In genomic region chr20:38085031-38085430, GRCh38 we compare ENCODE assay signal across 1 cellular context.
TF ChIP-seq lines count a peak whose summit lies in the region.

No MANE protein-coding gene starts in this region.

TF ChIP-seq in HepG2, 621 proteins besides CTCF, POLR2A, EP300 and RAD21:
- TF ChIP-seq, protein P1, sequence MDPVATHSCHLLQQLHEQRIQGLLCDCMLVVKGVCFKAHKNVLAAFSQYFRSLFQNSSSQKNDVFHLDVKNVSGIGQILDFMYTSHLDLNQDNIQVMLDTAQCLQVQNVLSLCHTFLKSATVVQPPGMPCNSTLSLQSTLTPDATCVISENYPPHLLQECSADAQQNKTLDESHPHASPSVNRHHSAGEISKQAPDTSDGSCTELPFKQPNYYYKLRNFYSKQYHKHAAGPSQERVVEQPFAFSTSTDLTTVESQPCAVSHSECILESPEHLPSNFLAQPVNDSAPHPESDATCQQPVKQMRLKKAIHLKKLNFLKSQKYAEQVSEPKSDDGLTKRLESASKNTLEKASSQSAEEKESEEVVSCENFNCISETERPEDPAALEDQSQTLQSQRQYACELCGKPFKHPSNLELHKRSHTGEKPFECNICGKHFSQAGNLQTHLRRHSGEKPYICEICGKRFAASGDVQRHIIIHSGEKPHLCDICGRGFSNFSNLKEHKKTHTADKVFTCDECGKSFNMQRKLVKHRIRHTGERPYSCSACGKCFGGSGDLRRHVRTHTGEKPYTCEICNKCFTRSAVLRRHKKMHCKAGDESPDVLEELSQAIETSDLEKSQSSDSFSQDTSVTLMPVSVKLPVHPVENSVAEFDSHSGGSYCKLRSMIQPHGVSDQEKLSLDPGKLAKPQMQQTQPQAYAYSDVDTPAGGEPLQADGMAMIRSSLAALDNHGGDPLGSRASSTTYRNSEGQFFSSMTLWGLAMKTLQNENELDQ (CRISPR knock-in tag; IDR thresholded peaks at IDR 0.05; ENCODE audit: borderline replicate concordance) = no peak
- no peak for TF ChIP-seq ZNF333 (CRISPR knock-in tag; IDR thresholded peaks at IDR 0.05; ENCODE audit: borderline replicate concordance)
- no peak for TF ChIP-seq TCF7 (IDR thresholded peaks at IDR 0.05; ENCODE audit: low read depth)
- TF ChIP-seq ZNF501 (CRISPR knock-in tag; IDR thresholded peaks at IDR 0.05) = no peak
- no peak for TF ChIP-seq SETDB1 (CRISPR knock-in tag; IDR thresholded peaks at IDR 0.05; ENCODE audit: borderline replicate concordance)
- TF ChIP-seq ZNF138 (CRISPR knock-in tag; IDR thresholded peaks at IDR 0.05; ENCODE audit: low read depth) = no peak
- peak; percentile 68 for TF ChIP-seq RBM22 (optimal IDR thresholded peaks at IDR 0.05; ENCODE audit: low read length)
- TF ChIP-seq, protein P2, sequence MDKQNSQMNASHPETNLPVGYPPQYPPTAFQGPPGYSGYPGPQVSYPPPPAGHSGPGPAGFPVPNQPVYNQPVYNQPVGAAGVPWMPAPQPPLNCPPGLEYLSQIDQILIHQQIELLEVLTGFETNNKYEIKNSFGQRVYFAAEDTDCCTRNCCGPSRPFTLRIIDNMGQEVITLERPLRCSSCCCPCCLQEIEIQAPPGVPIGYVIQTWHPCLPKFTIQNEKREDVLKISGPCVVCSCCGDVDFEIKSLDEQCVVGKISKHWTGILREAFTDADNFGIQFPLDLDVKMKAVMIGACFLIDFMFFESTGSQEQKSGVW (CRISPR knock-in tag; IDR thresholded peaks at IDR 0.05; ENCODE audit: borderline replicate concordance) = no peak
- TF ChIP-seq, protein P3, sequence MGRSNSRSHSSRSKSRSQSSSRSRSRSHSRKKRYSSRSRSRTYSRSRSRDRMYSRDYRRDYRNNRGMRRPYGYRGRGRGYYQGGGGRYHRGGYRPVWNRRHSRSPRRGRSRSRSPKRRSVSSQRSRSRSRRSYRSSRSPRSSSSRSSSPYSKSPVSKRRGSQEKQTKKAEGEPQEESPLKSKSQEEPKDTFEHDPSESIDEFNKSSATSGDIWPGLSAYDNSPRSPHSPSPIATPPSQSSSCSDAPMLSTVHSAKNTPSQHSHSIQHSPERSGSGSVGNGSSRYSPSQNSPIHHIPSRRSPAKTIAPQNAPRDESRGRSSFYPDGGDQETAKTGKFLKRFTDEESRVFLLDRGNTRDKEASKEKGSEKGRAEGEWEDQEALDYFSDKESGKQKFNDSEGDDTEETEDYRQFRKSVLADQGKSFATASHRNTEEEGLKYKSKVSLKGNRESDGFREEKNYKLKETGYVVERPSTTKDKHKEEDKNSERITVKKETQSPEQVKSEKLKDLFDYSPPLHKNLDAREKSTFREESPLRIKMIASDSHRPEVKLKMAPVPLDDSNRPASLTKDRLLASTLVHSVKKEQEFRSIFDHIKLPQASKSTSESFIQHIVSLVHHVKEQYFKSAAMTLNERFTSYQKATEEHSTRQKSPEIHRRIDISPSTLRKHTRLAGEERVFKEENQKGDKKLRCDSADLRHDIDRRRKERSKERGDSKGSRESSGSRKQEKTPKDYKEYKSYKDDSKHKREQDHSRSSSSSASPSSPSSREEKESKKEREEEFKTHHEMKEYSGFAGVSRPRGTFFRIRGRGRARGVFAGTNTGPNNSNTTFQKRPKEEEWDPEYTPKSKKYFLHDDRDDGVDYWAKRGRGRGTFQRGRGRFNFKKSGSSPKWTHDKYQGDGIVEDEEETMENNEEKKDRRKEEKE (IDR thresholded peaks at IDR 0.05) = no peak
